ENCODE assay signal across 13 cellular contexts in the genomic region with DNA sequence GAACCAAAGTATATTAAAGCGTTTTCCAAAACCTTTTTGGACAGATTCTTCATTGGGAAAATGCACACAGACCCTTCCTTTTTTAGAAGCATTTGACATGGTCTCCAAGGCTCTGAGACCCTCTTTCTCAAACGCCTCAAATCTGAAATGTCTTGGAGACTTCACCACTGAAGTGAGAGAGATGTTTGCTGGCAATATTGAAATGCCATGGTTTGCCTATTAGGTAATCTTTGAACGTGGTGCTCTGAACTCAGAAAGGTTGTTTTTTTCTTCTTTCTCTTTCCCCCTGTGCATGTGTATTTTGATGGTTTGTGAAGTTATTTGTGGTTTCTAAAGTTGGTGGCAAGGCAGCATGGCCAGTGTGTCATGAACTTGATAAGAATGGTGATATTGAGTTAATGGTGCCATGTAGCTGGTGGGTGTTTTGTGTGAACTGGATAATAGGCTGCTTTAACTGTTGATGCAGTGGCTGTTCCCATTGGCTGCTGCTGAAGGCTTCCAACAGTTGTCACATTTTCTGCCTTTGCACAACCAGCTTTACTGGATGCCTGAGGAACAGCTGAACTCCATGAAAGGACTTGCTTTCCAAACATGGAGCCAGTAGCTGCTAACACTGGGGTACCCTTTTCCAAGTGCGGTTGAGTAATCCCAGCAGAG. TPM values are rescaled to one million over a fixed set of nuclear protein-coding genes. Genes with fewer than 3 reads are reported as not detected.
DNase-seq lines count a peak whose midpoint lies in the region; ATAC-seq and TF ChIP-seq lines count a peak whose summit lies in the region.
"Had no signal": no experiment of that assay in that cellular context is flagged by ENCODE, and none has a peak within 500 bp of the region (broad histone marks: within the 10 kb centered on the region; RNA-seq: fewer than 3 reads in every experiment).

No MANE protein-coding gene starts in this region.

- no peak overlapping the region for H3K27ac Mint-ChIP-seq in stimulated activated naive B cell treated with anti-CD40 and anti-IgM and Interleukin-4, amounts not matched to agents 10 μg/mL and 1 μg/mL and 100 μg/mL, for 72 hours
- H3K27ac Mint-ChIP-seq: endodermal cell, immature natural killer cell had no signal

- H3K4me2 ChIP-seq in skeletal muscle satellite cell (ENCODE audit: low read length): peak overlapping the region; percentile 83

- peaks cover 0 to 8% of the 10 kb centered on the region in 2 donors for H3K4me1 Mint-ChIP-seq in stimulated activated naive B cell treated with anti-CD40 and anti-IgM and Interleukin-4, amounts not matched to agents 10 μg/mL and 1 μg/mL and 100 μg/mL, for 72 hours
- H3K4me1 Mint-ChIP-seq: immature natural killer cell had no signal

- intact Hi-C loops in left ventricle myocardium superior (cut with micrococcal nuclease): no loop called here

- H3K4me3 ChIP-seq in HEK293 (ENCODE audit: low read depth, low read length) (no peak overlapping the region), skeletal muscle satellite cell (ENCODE audit: low read length) (peak overlapping the region; percentile 90)

- H3K4me1 ChIP-seq in HEK293 (ENCODE audit: control insufficient read depth, insufficient read depth, low read length) (no peaks in the 10 kb centered on the region; the same call in 1 of the 2 replicates), skeletal muscle satellite cell (ENCODE audit: control insufficient read depth, insufficient read depth, low read length) (peaks cover 3% of the 10 kb centered on the region)

- H3K36me3 ChIP-seq in HEK293 (ENCODE audit: control insufficient read depth in 2 of 2, insufficient read depth in 1 of 2, low read length in 2 of 2) (no peaks in the 10 kb centered on the region), skeletal muscle satellite cell (ENCODE audit: insufficient read depth, low read length) (no peaks in the 10 kb centered on the region)
- H3K36me3 ChIP-seq: MG63 had no signal

- no peaks in the 10 kb centered on the region for H3K36me3 Mint-ChIP-seq in stimulated activated naive B cell treated with anti-CD40 and anti-IgM and Interleukin-4, amounts not matched to agents 10 μg/mL and 1 μg/mL and 100 μg/mL, for 72 hours
- H3K36me3 Mint-ChIP-seq: immature natural killer cell had no signal

- no peak overlapping the region for H3K27ac ChIP-seq in HEK293 (ENCODE audit: extremely low read depth, low read depth, low read length)

- ATAC-seq in left ventricle myocardium superior: peak; percentile 50
- no peak for ATAC-seq in stimulated activated naive B cell treated with anti-CD40 and anti-IgM and Interleukin-4, amounts not matched to agents 10 μg/mL and 1 μg/mL and 100 μg/mL, for 72 hours (replicated peaks)
- ATAC-seq in HG03045 (IDR thresholded peaks at IDR 0.05; ENCODE audit: unreplicated experiment): no peak

- H3K27me3 Mint-ChIP-seq in stimulated activated naive B cell treated with anti-CD40 and anti-IgM and Interleukin-4, amounts not matched to agents 10 μg/mL and 1 μg/mL and 100 μg/mL, for 72 hours: peaks cover 36 to 52% of the 10 kb centered on the region in 2 donors

- POLR2A ChIA-PET in HEK293 (lab: Yijun Ruan, JAX): interaction anchor here (2.3 kb wide), 1 partner anchor 34 kb away, joined by 8 read pairs; no protein-coding TSS in a partner anchor

- no peak overlapping the region for H3K4me3 Mint-ChIP-seq in stimulated activated naive B cell treated with anti-CD40 and anti-IgM and Interleukin-4, amounts not matched to agents 10 μg/mL and 1 μg/mL and 100 μg/mL, for 72 hours
- H3K4me3 Mint-ChIP-seq: immature natural killer cell had no signal

- no peak for TF ChIP-seq CTCF in HEK293 (tag by site-specific recombination; IDR thresholded peaks at IDR 0.05)

- H3K27me3 ChIP-seq in skeletal muscle satellite cell (ENCODE audit: control insufficient read depth, insufficient read depth, low read length): peaks cover 5% of the 10 kb centered on the region

- CTCF ChIA-PET in HEK293 (lab: Yijun Ruan, JAX): interaction anchor here (0.6 to 2.6 kb wide), 3 partner anchors 36 to 206 kb away, joined by 3 to 16 read pairs (median 3); no protein-coding TSS in a partner anchor

- DNase-seq in astrocyte of the hippocampus (ENCODE audit: low read depth, low spot score): peak; percentile 29
- no peak for DNase-seq in left ventricle myocardium superior
- no peak for DNase-seq in stimulated activated CD4-positive, alpha-beta T cell treated with anti-CD3 and anti-CD28 coated beads, Interleukin-1b, Interleukin-23, amount 100 ng/mL, for 48 hours
- DNase-seq in amniotic stem cell (lab: John Stamatoyannopoulos, UW): no peak
- no peak for DNase-seq in stimulated activated naive B cell treated with anti-CD40 and anti-IgM and Interleukin-4, amounts not matched to agents 10 μg/mL and 1 μg/mL and 100 μg/mL, for 72 hours
- DNase-seq: activated naive CD4-positive, alpha-beta T cell treated with anti-CD3 and anti-CD28 coated beads, Interleukin-2, amount 50 U/mL, for 16 hours; endodermal cell; immature natural killer cell; MG63; posterior cingulate gyrus had no signal

- no peaks in the 10 kb centered on the region for H3K9me3 Mint-ChIP-seq in stimulated activated naive B cell treated with anti-CD40 and anti-IgM and Interleukin-4, amounts not matched to agents 10 μg/mL and 1 μg/mL and 100 μg/mL, for 72 hours
- H3K9me3 Mint-ChIP-seq: endodermal cell, immature natural killer cell had no signal

- H3K9me3 ChIP-seq in HEK293 (ENCODE audit: control insufficient read depth, insufficient read depth, low read depth, low read length) (no peaks in the 10 kb centered on the region), skeletal muscle satellite cell (replicated peaks; ENCODE audit: low read length) (no peaks in the 10 kb centered on the region)
- H3K9me3 ChIP-seq: MG63 had no signal

- H3K9ac ChIP-seq in skeletal muscle satellite cell (ENCODE audit: low read depth, low read length): peak overlapping the region; percentile 94

TF ChIP-seq in HEK293, 187 proteins besides CTCF, POLR2A, EP300 and RAD21:
- TF ChIP-seq, protein P1, sequence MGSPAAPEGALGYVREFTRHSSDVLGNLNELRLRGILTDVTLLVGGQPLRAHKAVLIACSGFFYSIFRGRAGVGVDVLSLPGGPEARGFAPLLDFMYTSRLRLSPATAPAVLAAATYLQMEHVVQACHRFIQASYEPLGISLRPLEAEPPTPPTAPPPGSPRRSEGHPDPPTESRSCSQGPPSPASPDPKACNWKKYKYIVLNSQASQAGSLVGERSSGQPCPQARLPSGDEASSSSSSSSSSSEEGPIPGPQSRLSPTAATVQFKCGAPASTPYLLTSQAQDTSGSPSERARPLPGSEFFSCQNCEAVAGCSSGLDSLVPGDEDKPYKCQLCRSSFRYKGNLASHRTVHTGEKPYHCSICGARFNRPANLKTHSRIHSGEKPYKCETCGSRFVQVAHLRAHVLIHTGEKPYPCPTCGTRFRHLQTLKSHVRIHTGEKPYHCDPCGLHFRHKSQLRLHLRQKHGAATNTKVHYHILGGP (tag by site-specific recombination; IDR thresholded peaks at IDR 0.05): no peak
- TF ChIP-seq, protein P2, sequence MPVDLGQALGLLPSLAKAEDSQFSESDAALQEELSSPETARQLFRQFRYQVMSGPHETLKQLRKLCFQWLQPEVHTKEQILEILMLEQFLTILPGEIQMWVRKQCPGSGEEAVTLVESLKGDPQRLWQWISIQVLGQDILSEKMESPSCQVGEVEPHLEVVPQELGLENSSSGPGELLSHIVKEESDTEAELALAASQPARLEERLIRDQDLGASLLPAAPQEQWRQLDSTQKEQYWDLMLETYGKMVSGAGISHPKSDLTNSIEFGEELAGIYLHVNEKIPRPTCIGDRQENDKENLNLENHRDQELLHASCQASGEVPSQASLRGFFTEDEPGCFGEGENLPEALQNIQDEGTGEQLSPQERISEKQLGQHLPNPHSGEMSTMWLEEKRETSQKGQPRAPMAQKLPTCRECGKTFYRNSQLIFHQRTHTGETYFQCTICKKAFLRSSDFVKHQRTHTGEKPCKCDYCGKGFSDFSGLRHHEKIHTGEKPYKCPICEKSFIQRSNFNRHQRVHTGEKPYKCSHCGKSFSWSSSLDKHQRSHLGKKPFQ (tag by site-specific recombination; IDR thresholded peaks at IDR 0.05): peak; percentile 95
- TF ChIP-seq SCRT1 (tag by site-specific recombination; IDR thresholded peaks at IDR 0.05; ENCODE audit: borderline replicate concordance) (peak; percentile 74), ZBTB48 (tag by site-specific recombination; IDR thresholded peaks at IDR 0.05) (no peak), OSR2 (tag by site-specific recombination; IDR thresholded peaks at IDR 0.05) (0 out of 2 replicates have a peak, but pooled peaks have one; percentile 9), ZNF658 (tag by site-specific recombination; IDR thresholded peaks at IDR 0.05) (no peak), SCRT2 (tag by site-specific recombination; IDR thresholded peaks at IDR 0.05) (peak; percentile 89)

RNA-seq across cellular contexts. Expression of a gene that starts 1.7 kb away (rescaled TPM):
- total RNA-seq in left ventricle myocardium superior: 76.1 TPM
- 3.1 and 8.9 TPM in 2 replicates for total RNA-seq in skeletal muscle satellite cell (2012; rRNA removed)
